Comparison of ENCODE assay signal across 25 cellular contexts in genomic region chr6:12813321-12813720, GRCh38.
A peak's percentile ranks its signal among the peaks of the same experiment; 100 is the strongest.
DNase-seq lines count a peak whose midpoint lies in the region; ATAC-seq lines count a peak whose summit lies in the region.
"Had no signal": no experiment of that assay in that cellular context is flagged by ENCODE, and none has a peak within 500 bp of the region (broad histone marks: within the 10 kb centered on the region; RNA-seq: fewer than 3 reads in every experiment).

No MANE protein-coding gene starts in this region.

- DNase-seq in ELR (ENCODE audit: low read depth): peak; percentile 80
- peak; percentile 87 for DNase-seq in M059J (ENCODE audit: low read depth)
- peak; percentile 3 for DNase-seq in fibroblast of peridontal ligament (ENCODE audit: extremely low read depth)
- peak; percentile 9 for DNase-seq in stromal cell of bone marrow (ENCODE audit: low read depth)
- DNase-seq in effector CD4-positive, alpha-beta T cell: no peak
- no peak for DNase-seq in nucleus accumbens (lab: John Stamatoyannopoulos, UW)
- DNase-seq: activated CD4-positive, alpha-beta T cell treated with anti-CD3 and anti-CD28 coated beads for 1 hour; activated CD8-positive, alpha-beta T cell treated with anti-CD3 and anti-CD28 coated beads for 36 hours; caudate nucleus; cortex of kidney; DND-41; esophagus squamous epithelium; GOT3; left ventricle myocardium superior; midbrain; naive thymus-derived CD8-positive, alpha-beta T cell; NCI-H1105; NCI-H1930; retina; RPMI8226; stimulated activated CD4-positive, alpha-beta T cell treated with anti-CD3 and anti-CD28 coated beads, Interleukin-2, amount 100 ng/mL, for 24 hours; stomach; T-helper 1 cell had no signal

- no peak for ATAC-seq in GM19023 (IDR thresholded peaks at IDR 0.05; ENCODE audit: unreplicated experiment)
- ATAC-seq: activated CD8-positive, alpha-beta T cell treated with anti-CD3 and anti-CD28 coated beads for 36 hours; activated naive CD4-positive, alpha-beta T cell treated with anti-CD3 and anti-CD28 coated beads, Interleukin-2, amount 50 U/mL, for 72 hours; left ventricle myocardium superior; naive thymus-derived CD8-positive, alpha-beta T cell had no signal

Comparison
In these comparisons a context has a peak if more than half of its experiments do, and no peak if none do; other contexts are left out.
1. DNase-seq: peak in ELR (single experiment), M059J (single experiment), fibroblast of peridontal ligament (single experiment) and stromal cell of bone marrow (single experiment); none in effector CD4-positive, alpha-beta T cell (single experiment) and nucleus accumbens (0 of 56).